Comparison of ENCODE assay signal across 9 cellular contexts in the genomic region with DNA sequence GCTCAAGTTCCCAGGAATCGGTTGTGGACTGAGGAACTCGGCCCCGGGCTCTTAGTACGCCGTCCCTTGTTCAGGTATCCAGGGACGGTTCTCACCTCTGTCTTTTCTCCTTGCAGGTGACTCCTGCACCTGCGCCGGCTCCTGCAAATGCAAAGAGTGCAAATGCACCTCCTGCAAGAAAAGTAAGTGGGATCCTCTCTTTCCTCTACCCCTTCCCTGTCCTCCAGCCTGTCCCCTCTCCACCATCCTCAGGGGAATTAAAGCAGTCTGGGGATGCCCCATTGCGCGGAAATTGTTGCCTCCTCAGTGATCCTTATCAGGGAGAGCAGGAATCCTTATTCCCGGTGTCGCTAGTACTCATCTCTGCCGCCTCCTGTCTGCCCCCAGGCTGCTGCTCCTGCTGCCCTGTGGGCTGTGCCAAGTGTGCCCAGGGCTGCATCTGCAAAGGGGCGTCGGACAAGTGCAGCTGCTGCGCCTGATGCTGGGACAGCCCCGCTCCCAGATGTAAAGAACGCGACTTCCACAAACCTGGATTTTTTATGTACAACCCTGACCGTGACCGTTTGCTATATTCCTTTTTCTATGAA. TPM values are rescaled to one million over a fixed set of nuclear protein-coding genes. Genes with fewer than 3 reads are reported as not detected.
DNase-seq lines count a peak whose midpoint lies in the region; ATAC-seq lines count a peak whose summit lies in the region.
"Had no signal": no experiment of that assay in that cellular context is flagged by ENCODE, and none has a peak within 500 bp of the region (broad histone marks: within the 10 kb centered on the region; RNA-seq: fewer than 3 reads in every experiment).

No MANE protein-coding gene starts in this region.

- peak overlapping the region; percentile 71 for H3K4me3 ChIP-seq in iPS-15b (ENCODE audit: low read depth, low read length)

- no peaks in the 10 kb centered on the region for H3K9me3 ChIP-seq in iPS-15b (ENCODE audit: control insufficient read depth, insufficient read depth, low read length)

- no peak overlapping the region for H3K9ac ChIP-seq in iPS-15b (ENCODE audit: low read depth, low read length)

- peak overlapping the region; percentile 100 for H3K4me3 Mint-ChIP-seq in stimulated activated naive CD8-positive, alpha-beta T cell treated with anti-CD3 and anti-CD28 coated beads, Interleukin-15, Interleukin-2, amounts not matched to agents 100 ng/mL and 50 ng/mL, for 24 hours
- H3K4me3 Mint-ChIP-seq in activated T-helper 1 cell treated with anti-CD3 and anti-CD28 coated beads, Interleukin-12 subunit alpha, Interleukin-12 subunit beta, Interleukin-2, Interleukin-4 antibody, amounts not matched to agents 30 ng/mL and 10 ng/mL and 1 ng/mL, durations not matched to agents 14 hours and 24 hours and 36 hours: peak overlapping the region; percentile 97

- peak overlapping the region; percentile 98 for H3K27ac Mint-ChIP-seq in stimulated activated naive CD8-positive, alpha-beta T cell treated with anti-CD3 and anti-CD28 coated beads, Interleukin-15, Interleukin-2, amounts not matched to agents 100 ng/mL and 50 ng/mL, for 24 hours
- H3K27ac Mint-ChIP-seq in activated T-helper 1 cell treated with anti-CD3 and anti-CD28 coated beads, Interleukin-12 subunit alpha, Interleukin-12 subunit beta, Interleukin-2, Interleukin-4 antibody, amounts not matched to agents 30 ng/mL and 10 ng/mL and 1 ng/mL, durations not matched to agents 14 hours and 24 hours and 36 hours: peak overlapping the region; percentile 98

- no peak for ATAC-seq in stimulated activated naive CD8-positive, alpha-beta T cell treated with anti-CD3 and anti-CD28 coated beads, Interleukin-15, Interleukin-2, amounts not matched to agents 100 U/mL and 50 U/mL, for 24 hours
- ATAC-seq in GM21786 (IDR thresholded peaks at IDR 0.05; ENCODE audit: unreplicated experiment): no peak
- no peak for ATAC-seq in GM18520 (IDR thresholded peaks at IDR 0.05; ENCODE audit: unreplicated experiment)

- H3K27me3 ChIP-seq in iPS-15b (ENCODE audit: control insufficient read depth, insufficient read depth, low read length): peaks cover 84% of the 10 kb centered on the region

- no peak for DNase-seq in stimulated activated naive CD8-positive, alpha-beta T cell treated with anti-CD3 and anti-CD28 coated beads, Interleukin-15, Interleukin-2, amounts not matched to agents 100 U/mL and 50 U/mL, for 24 hours
- DNase-seq in activated T-helper 1 cell treated with anti-CD3 and anti-CD28 coated beads, Interleukin-12 subunit alpha, Interleukin-12 subunit beta, Interleukin-2, Interleukin-4 antibody, amounts not matched to agents 30 ng/mL and 10 ng/mL and 1 ng/mL, durations not matched to agents 14 hours and 24 hours and 36 hours (ENCODE audit: low spot score): no peak
- DNase-seq in stimulated activated CD8-positive, alpha-beta memory T cell treated with anti-CD3 and anti-CD28 coated beads, Interleukin-4, amount 100 ng/mL, for 48 hours: peak; percentile 51
- DNase-seq in NCI-H1436 treated with DMSO at 0.1 percent for 48 hours (lab: John Stamatoyannopoulos, UW): no peak

- peaks cover 9% of the 10 kb centered on the region for H3K36me3 Mint-ChIP-seq in stimulated activated naive CD8-positive, alpha-beta T cell treated with anti-CD3 and anti-CD28 coated beads, Interleukin-15, Interleukin-2, amounts not matched to agents 100 ng/mL and 50 ng/mL, for 24 hours (ENCODE audit: low read depth)
- peaks cover 3% of the 10 kb centered on the region for H3K36me3 Mint-ChIP-seq in activated T-helper 1 cell treated with anti-CD3 and anti-CD28 coated beads, Interleukin-12 subunit alpha, Interleukin-12 subunit beta, Interleukin-2, Interleukin-4 antibody, amounts not matched to agents 30 ng/mL and 10 ng/mL and 1 ng/mL, durations not matched to agents 14 hours and 24 hours and 36 hours (ENCODE audit: low read depth)

- H3K4me1 ChIP-seq in iPS-15b (ENCODE audit: control insufficient read depth, insufficient read depth, low read length): peaks cover 9% of the 10 kb centered on the region

- H3K9me3 Mint-ChIP-seq in stimulated activated naive CD8-positive, alpha-beta T cell treated with anti-CD3 and anti-CD28 coated beads, Interleukin-15, Interleukin-2, amounts not matched to agents 100 ng/mL and 50 ng/mL, for 24 hours: no peaks in the 10 kb centered on the region
- no peaks in the 10 kb centered on the region for H3K9me3 Mint-ChIP-seq in activated T-helper 1 cell treated with anti-CD3 and anti-CD28 coated beads, Interleukin-12 subunit alpha, Interleukin-12 subunit beta, Interleukin-2, Interleukin-4 antibody, amounts not matched to agents 30 ng/mL and 10 ng/mL and 1 ng/mL, durations not matched to agents 14 hours and 24 hours and 36 hours

- H3K4me1 Mint-ChIP-seq in stimulated activated naive CD8-positive, alpha-beta T cell treated with anti-CD3 and anti-CD28 coated beads, Interleukin-15, Interleukin-2, amounts not matched to agents 100 ng/mL and 50 ng/mL, for 24 hours (ENCODE audit: low read depth): peaks cover 76% of the 10 kb centered on the region
- H3K4me1 Mint-ChIP-seq in activated T-helper 1 cell treated with anti-CD3 and anti-CD28 coated beads, Interleukin-12 subunit alpha, Interleukin-12 subunit beta, Interleukin-2, Interleukin-4 antibody, amounts not matched to agents 30 ng/mL and 10 ng/mL and 1 ng/mL, durations not matched to agents 14 hours and 24 hours and 36 hours (ENCODE audit: low read depth): peaks cover 61% of the 10 kb centered on the region

- intact Hi-C loops in activated T-helper 1 cell treated with anti-CD3 and anti-CD28 coated beads, Interleukin-12 subunit alpha, Interleukin-12 subunit beta, Interleukin-2, Interleukin-4 antibody, amounts not matched to agents 30 ng/mL and 10 ng/mL and 1 ng/mL, durations not matched to agents 14 hours and 24 hours and 36 hours (cut with micrococcal nuclease): loop anchor here (1.0 to 5.0 kb wide), 12 partner anchors 8 to 405 kb away; a partner anchor contains a TSS

- H3K36me3 ChIP-seq in iPS-15b (ENCODE audit: control insufficient read depth, insufficient read depth, low read length): no peaks in the 10 kb centered on the region

- H3K27me3 Mint-ChIP-seq in stimulated activated naive CD8-positive, alpha-beta T cell treated with anti-CD3 and anti-CD28 coated beads, Interleukin-15, Interleukin-2, amounts not matched to agents 100 ng/mL and 50 ng/mL, for 24 hours: no peaks in the 10 kb centered on the region
- no peaks in the 10 kb centered on the region for H3K27me3 Mint-ChIP-seq in activated T-helper 1 cell treated with anti-CD3 and anti-CD28 coated beads, Interleukin-12 subunit alpha, Interleukin-12 subunit beta, Interleukin-2, Interleukin-4 antibody, amounts not matched to agents 30 ng/mL and 10 ng/mL and 1 ng/mL, durations not matched to agents 14 hours and 24 hours and 36 hours (ENCODE audit: insufficient read depth)

RNA-seq across cellular contexts. Expression of a gene that starts 0.6 kb away (rescaled TPM):
- total RNA-seq in activated T-helper 1 cell treated with anti-CD3 and anti-CD28 coated beads, Interleukin-12 subunit alpha, Interleukin-12 subunit beta, Interleukin-2, Interleukin-4 antibody, amounts not matched to agents 30 ng/mL and 10 ng/mL and 1 ng/mL, durations not matched to agents 14 hours and 24 hours and 36 hours: 348 and 365 TPM in 2 replicates

RNA-seq across cellular contexts. Expression of a gene that starts 16.6 kb away (rescaled TPM):
- total RNA-seq in activated T-helper 1 cell treated with anti-CD3 and anti-CD28 coated beads, Interleukin-12 subunit alpha, Interleukin-12 subunit beta, Interleukin-2, Interleukin-4 antibody, amounts not matched to agents 30 ng/mL and 10 ng/mL and 1 ng/mL, durations not matched to agents 14 hours and 24 hours and 36 hours: 135 TPM in 2 replicates

RNA-seq across cellular contexts. Expression of a gene that starts 19.6 kb away (rescaled TPM):
- total RNA-seq in activated T-helper 1 cell treated with anti-CD3 and anti-CD28 coated beads, Interleukin-12 subunit alpha, Interleukin-12 subunit beta, Interleukin-2, Interleukin-4 antibody, amounts not matched to agents 30 ng/mL and 10 ng/mL and 1 ng/mL, durations not matched to agents 14 hours and 24 hours and 36 hours: 1.9 and 2.7 TPM in 2 replicates
- total RNA-seq: pulmonary artery endothelial cell had no signal

RNA-seq across cellular contexts. Expression of a gene that starts 23.5 kb away (rescaled TPM):
- total RNA-seq in activated T-helper 1 cell treated with anti-CD3 and anti-CD28 coated beads, Interleukin-12 subunit alpha, Interleukin-12 subunit beta, Interleukin-2, Interleukin-4 antibody, amounts not matched to agents 30 ng/mL and 10 ng/mL and 1 ng/mL, durations not matched to agents 14 hours and 24 hours and 36 hours: not detected in 2 replicates

RNA-seq across cellular contexts. Expression of a gene that starts 29.5 kb away (rescaled TPM):
- total RNA-seq in activated T-helper 1 cell treated with anti-CD3 and anti-CD28 coated beads, Interleukin-12 subunit alpha, Interleukin-12 subunit beta, Interleukin-2, Interleukin-4 antibody, amounts not matched to agents 30 ng/mL and 10 ng/mL and 1 ng/mL, durations not matched to agents 14 hours and 24 hours and 36 hours: 0.60 and 4.1 TPM in 2 replicates
